15 cellular contexts compared by ENCODE assay signal in genomic region chr22:37331811-37332536, GRCh38. TPM values are rescaled to one million over a fixed set of nuclear protein-coding genes. Genes with fewer than 3 reads are reported as not detected.
A peak's percentile ranks its signal among the peaks of the same experiment; 100 is the strongest.
DNase-seq lines count a peak whose midpoint lies in the region; TF ChIP-seq lines count a peak whose summit lies in the region.
"Had no signal": no experiment of that assay in that cellular context is flagged by ENCODE, and none has a peak within 500 bp of the region (broad histone marks: within the 10 kb centered on the region; RNA-seq: fewer than 3 reads in every experiment).

No MANE protein-coding gene starts in this region.

- no peaks in the 10 kb centered on the region for H3K36me3 ChIP-seq in Caco-2 (ENCODE audit: control insufficient read depth, insufficient read depth, low read length)
- no peaks in the 10 kb centered on the region for H3K36me3 ChIP-seq in kidney epithelial cell (ENCODE audit: control insufficient read depth, insufficient read depth, low read length)

- H3K4me1 ChIP-seq in Caco-2 = peaks cover 50% of the 10 kb centered on the region
- H3K4me1 ChIP-seq: psoas muscle had no signal

- TF ChIP-seq CTCF in Caco-2 (IDR thresholded peaks at IDR 0.05; ENCODE audit: insufficient read depth in 1 of 2, low read depth in 1 of 2, low read length in 1 of 2, severe bottlenecking in 1 of 2, unreplicated experiment in 1 of 2) (no peak), RWPE1 (conservative IDR thresholded peaks at IDR 0.05; ENCODE audit: low read depth) (no peak), kidney epithelial cell (IDR thresholded peaks at IDR 0.05; ENCODE audit: insufficient read depth, low read length, poor library complexity, severe bottlenecking) (peak; percentile 54)

- CTCF ChIA-PET in Caco-2 (lab: Charles Lee) = interaction anchor here (0.7 to 1.9 kb wide), 3 partner anchors 11 to 118 kb away, joined by 5 to 6 read pairs (median 6); no protein-coding TSS in a partner anchor
- CTCF ChIA-PET in RWPE1 (lab: Yijun Ruan, JAX) = no interaction called here

- peak overlapping the region; percentile 86 for H3K27ac Mint-ChIP-seq in Caco-2 (ENCODE audit: unreplicated experiment)
- H3K27ac Mint-ChIP-seq: activated naive CD8-positive, alpha-beta T cell treated with anti-CD3 and anti-CD28 coated beads for 36 hours; B cell; T-helper 1 cell treated with Interleukin-12 subunit alpha and Interleukin-12 subunit beta and Interleukin-4 antibody, amounts not matched to agents 30 μg/mL and 1 μg/mL, for 36 hours had no signal

- H3K4me1 Mint-ChIP-seq in Caco-2 (ENCODE audit: low read depth, unreplicated experiment) = peaks cover 62% of the 10 kb centered on the region

- H3K4me3 ChIP-seq in Caco-2 (ENCODE audit: low read depth, low read length) (no peak overlapping the region), kidney epithelial cell (ENCODE audit: low read depth, low read length) (no peak overlapping the region)
- H3K4me3 ChIP-seq: psoas muscle had no signal

- no TSS peak for BruUV-seq in Caco-2 (replicated peaks; lab: Mats Ljungman, UMichigan)

- no peak overlapping the region for H3K4me3 Mint-ChIP-seq in Caco-2 (ENCODE audit: unreplicated experiment)
- H3K4me3 Mint-ChIP-seq: activated naive CD8-positive, alpha-beta T cell treated with anti-CD3 and anti-CD28 coated beads for 36 hours; B cell; T-helper 1 cell treated with Interleukin-12 subunit alpha and Interleukin-12 subunit beta and Interleukin-4 antibody, amounts not matched to agents 30 μg/mL and 1 μg/mL, for 36 hours had no signal

- H3K27me3 ChIP-seq in Caco-2 (replicated peaks; ENCODE audit: control insufficient read depth, insufficient read depth, low read length) = no peaks in the 10 kb centered on the region
- peaks cover 4% of the 10 kb centered on the region for H3K27me3 ChIP-seq in kidney epithelial cell (ENCODE audit: control insufficient read depth, insufficient read depth, low read length)

- H3K9me3 Mint-ChIP-seq in Caco-2 (ENCODE audit: unreplicated experiment) = no peaks in the 10 kb centered on the region
- H3K9me3 Mint-ChIP-seq: activated naive CD8-positive, alpha-beta T cell treated with anti-CD3 and anti-CD28 coated beads for 36 hours; T-helper 1 cell treated with Interleukin-12 subunit alpha and Interleukin-12 subunit beta and Interleukin-4 antibody, amounts not matched to agents 30 μg/mL and 1 μg/mL, for 36 hours had no signal

- no peaks in the 10 kb centered on the region for H3K9me3 ChIP-seq in Caco-2
- H3K9me3 ChIP-seq: psoas muscle had no signal

- peak overlapping the region; percentile 65 for H3K27ac ChIP-seq in RWPE1
- H3K27ac ChIP-seq: psoas muscle had no signal

- DNase-seq in Caco-2 (no peak), HK-2 (ENCODE audit: unreplicated experiment) (peak; percentile 69), RWPE1 (ENCODE audit: low spot score) (no peak), kidney epithelial cell (ENCODE audit: low read depth) (no peak), A172 (ENCODE audit: low spot score) (no peak), HuH-7.5 (ENCODE audit: low spot score) (no peak), epidermal melanocyte (ENCODE audit: insufficient read length, low spot score) (no peak), HPDE6-E6E7 (ENCODE audit: extremely low spot score) (no peak)
- DNase-seq: activated CD8-positive, alpha-beta memory T cell treated with anti-CD3 and anti-CD28 coated beads, Interleukin-2, amount 50 U/mL, for 48 hours; activated naive CD8-positive, alpha-beta T cell treated with anti-CD3 and anti-CD28 coated beads for 36 hours; central memory CD4-positive, alpha-beta T cell; islet precursor cell; psoas muscle had no signal

- peaks cover 8% of the 10 kb centered on the region for H3K36me3 Mint-ChIP-seq in Caco-2 (ENCODE audit: insufficient read depth, unreplicated experiment)
- H3K36me3 Mint-ChIP-seq: activated naive CD8-positive, alpha-beta T cell treated with anti-CD3 and anti-CD28 coated beads for 36 hours had no signal

- intact Hi-C loops in Caco-2 (cut with micrococcal nuclease; ENCODE audit: unreplicated experiment) = no loop called here

- H3K27me3 Mint-ChIP-seq in Caco-2 (ENCODE audit: insufficient read depth, unreplicated experiment) = no peaks in the 10 kb centered on the region

- POLR2A ChIA-PET in Caco-2 (lab: Charles Lee) (no interaction called here), RWPE1 (lab: Yijun Ruan, JAX; ENCODE audit: low non-redundant PET) (no interaction called here)

RNA-seq across cellular contexts. Expression of gene CYTH4, which starts 49.7 kb away (rescaled TPM):
- not detected in 2 replicates for total RNA-seq in Caco-2 (2022)
- not detected in 2 replicates for total RNA-seq in kidney epithelial cell
- total RNA-seq in A172 (2014; rRNA removed; shearing (Covaris generic)) = 0.26 and 0.43 TPM in 2 replicates
